Comparison of ENCODE assay signal across 1 cellular context in the genomic region with DNA sequence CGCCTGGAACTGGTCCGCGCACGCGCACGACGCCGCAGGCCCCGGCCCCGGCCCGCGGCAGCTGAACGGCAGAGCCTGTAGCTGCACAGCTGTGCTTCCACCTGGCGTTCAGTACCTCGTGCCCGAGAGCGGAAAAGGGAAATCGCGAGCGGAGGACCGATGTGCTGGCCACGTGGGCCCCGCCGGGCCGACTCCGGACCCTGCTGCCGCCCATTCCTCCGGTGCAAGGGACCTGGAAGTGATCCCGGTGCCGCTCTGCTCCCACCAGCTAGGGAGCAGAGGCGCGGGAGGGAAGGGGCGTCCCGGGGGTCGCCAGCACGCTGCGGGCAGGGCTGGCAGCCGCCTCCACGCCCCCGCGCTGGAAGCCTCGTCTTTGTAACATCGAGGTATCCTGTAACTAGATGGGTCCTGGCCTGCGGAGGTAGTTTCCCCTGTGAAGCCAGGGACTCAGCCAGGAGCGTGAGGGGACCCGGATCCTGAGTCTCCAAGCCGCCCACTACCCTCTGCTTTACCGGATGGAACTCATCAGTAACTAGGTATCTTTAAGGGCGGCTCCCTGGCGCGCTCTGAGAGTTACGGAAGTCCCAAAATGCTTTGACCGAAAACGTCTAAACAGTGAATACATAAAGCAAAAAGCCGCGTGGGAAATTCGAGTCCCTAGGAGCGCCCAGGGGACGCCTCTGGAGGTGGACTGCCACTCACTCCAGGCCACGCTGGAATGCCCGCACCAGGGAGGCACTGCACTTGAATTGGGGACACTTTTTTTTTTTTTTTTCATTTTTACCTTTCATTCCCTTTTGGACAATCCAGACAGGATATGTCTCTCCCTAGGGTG.
A peak's percentile ranks its signal among the peaks of the same experiment; 100 is the strongest.
TF ChIP-seq lines count a peak whose summit lies in the region.

No MANE protein-coding gene starts in this region.

TF ChIP-seq in GM12878, 131 proteins besides CTCF, POLR2A, EP300 and RAD21 (continued from another document):
- TF ChIP-seq, protein P1, sequence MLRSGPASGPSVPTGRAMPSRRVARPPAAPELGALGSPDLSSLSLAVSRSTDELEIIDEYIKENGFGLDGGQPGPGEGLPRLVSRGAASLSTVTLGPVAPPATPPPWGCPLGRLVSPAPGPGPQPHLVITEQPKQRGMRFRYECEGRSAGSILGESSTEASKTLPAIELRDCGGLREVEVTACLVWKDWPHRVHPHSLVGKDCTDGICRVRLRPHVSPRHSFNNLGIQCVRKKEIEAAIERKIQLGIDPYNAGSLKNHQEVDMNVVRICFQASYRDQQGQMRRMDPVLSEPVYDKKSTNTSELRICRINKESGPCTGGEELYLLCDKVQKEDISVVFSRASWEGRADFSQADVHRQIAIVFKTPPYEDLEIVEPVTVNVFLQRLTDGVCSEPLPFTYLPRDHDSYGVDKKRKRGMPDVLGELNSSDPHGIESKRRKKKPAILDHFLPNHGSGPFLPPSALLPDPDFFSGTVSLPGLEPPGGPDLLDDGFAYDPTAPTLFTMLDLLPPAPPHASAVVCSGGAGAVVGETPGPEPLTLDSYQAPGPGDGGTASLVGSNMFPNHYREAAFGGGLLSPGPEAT (IDR thresholded peaks at IDR 0.05; ENCODE audit: low read depth) = 0 out of 2 replicates have a peak, but pooled peaks have one; percentile 38
- TF ChIP-seq, protein P2, sequence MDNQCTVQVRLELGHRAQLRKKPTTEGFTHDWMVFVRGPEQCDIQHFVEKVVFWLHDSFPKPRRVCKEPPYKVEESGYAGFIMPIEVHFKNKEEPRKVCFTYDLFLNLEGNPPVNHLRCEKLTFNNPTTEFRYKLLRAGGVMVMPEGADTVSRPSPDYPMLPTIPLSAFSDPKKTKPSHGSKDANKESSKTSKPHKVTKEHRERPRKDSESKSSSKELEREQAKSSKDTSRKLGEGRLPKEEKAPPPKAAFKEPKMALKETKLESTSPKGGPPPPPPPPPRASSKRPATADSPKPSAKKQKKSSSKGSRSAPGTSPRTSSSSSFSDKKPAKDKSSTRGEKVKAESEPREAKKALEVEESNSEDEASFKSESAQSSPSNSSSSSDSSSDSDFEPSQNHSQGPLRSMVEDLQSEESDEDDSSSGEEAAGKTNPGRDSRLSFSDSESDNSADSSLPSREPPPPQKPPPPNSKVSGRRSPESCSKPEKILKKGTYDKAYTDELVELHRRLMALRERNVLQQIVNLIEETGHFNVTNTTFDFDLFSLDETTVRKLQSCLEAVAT (IDR thresholded peaks at IDR 0.05) = 0 out of 2 replicates have a peak, but pooled peaks have one; percentile 54
- TF ChIP-seq, protein P3, sequence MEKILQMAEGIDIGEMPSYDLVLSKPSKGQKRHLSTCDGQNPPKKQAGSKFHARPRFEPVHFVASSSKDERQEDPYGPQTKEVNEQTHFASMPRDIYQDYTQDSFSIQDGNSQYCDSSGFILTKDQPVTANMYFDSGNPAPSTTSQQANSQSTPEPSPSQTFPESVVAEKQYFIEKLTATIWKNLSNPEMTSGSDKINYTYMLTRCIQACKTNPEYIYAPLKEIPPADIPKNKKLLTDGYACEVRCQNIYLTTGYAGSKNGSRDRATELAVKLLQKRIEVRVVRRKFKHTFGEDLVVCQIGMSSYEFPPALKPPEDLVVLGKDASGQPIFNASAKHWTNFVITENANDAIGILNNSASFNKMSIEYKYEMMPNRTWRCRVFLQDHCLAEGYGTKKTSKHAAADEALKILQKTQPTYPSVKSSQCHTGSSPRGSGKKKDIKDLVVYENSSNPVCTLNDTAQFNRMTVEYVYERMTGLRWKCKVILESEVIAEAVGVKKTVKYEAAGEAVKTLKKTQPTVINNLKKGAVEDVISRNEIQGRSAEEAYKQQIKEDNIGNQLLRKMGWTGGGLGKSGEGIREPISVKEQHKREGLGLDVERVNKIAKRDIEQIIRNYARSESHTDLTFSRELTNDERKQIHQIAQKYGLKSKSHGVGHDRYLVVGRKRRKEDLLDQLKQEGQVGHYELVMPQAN (conservative IDR thresholded peaks at IDR 0.05) = peak; percentile 83
